ENCODE assay signal across 1 cellular context in the genomic region with DNA sequence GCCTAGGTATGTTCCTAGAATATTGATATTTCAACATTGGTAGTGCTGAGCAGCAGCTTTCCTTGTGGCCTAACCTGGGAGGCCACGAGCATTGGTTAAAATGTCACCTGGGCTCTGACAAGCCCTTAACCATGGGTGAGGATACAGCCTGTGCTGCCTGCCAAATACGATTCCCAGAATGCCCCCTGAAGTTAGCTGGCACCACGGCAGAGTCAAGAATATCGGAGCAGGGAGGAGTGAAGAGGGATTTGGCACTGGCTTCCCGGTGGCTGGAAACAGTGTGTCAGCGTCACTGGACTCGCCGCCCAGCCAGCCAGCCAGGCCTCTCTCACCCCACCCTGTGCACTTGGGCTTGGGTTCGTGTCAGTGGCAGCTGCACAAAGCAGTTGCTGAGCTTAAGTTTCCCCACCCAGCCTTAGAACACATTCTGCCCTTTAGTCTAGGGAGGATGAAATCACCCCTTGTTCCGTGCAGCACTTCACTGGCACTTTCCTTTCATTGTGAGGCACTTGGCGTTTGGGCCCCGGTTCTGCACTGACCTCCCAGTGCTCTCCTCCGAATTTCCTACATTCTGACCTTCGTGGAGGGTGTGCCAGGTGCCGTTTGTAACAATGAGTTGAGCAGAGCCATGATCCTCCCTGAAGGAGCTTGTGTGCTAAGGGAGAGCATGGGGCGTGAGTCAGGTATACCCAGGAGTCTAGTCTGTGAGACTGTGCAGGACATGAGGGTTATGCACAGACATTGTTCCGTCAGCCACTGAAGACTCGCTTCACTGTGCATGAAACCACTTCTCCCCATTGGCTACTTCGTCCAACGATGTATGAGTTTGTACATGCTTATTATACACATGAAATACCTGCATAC.
TF ChIP-seq lines count a peak whose summit lies in the region.

No MANE protein-coding gene starts in this region.

TF ChIP-seq in K562, 482 proteins besides CTCF, POLR2A, EP300 and RAD21 (continued from another document):
- TF ChIP-seq, protein P1, sequence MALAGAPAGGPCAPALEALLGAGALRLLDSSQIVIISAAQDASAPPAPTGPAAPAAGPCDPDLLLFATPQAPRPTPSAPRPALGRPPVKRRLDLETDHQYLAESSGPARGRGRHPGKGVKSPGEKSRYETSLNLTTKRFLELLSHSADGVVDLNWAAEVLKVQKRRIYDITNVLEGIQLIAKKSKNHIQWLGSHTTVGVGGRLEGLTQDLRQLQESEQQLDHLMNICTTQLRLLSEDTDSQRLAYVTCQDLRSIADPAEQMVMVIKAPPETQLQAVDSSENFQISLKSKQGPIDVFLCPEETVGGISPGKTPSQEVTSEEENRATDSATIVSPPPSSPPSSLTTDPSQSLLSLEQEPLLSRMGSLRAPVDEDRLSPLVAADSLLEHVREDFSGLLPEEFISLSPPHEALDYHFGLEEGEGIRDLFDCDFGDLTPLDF (CRISPR knock-in tag; IDR thresholded peaks at IDR 0.05) = 0 out of 2 replicates have a peak, but pooled peaks have one; percentile 14
- TF ChIP-seq NRF1 (conservative IDR thresholded peaks at IDR 0.05 in 1 of 2, IDR thresholded peaks at IDR 0.05 in 1 of 2) (0 out of 4 replicates have a peak, but pooled peaks of 1 of the 2 experiments have one; percentile 4), BCOR (IDR thresholded peaks at IDR 0.05) (no peak), NR4A1 (CRISPR knock-in tag; IDR thresholded peaks at IDR 0.05) (0 out of 2 replicates have a peak, but pooled peaks have one; percentile 13), NR4A1 (tag; IDR thresholded peaks at IDR 0.05) (no peak), POLR2G (IDR thresholded peaks at IDR 0.05; ENCODE audit: low read depth, low read length) (peak; percentile 53; the same call in 1 of the 2 replicates), HMGN3 (IDR thresholded peaks at IDR 0.05; ENCODE audit: borderline replicate concordance, extremely low read depth, insufficient read length, low read depth, low read length) (no peak), PHF21A (IDR thresholded peaks at IDR 0.05; ENCODE audit: borderline replicate concordance, low read depth) (0 out of 2 replicates have a peak, but pooled peaks have one; percentile 39), RBM39 (optimal IDR thresholded peaks at IDR 0.05; ENCODE audit: low read depth, low read length) (peak; percentile 65), TRIM24 (IDR thresholded peaks at IDR 0.05) (peak in 1 of 2 experiments; percentile 9; a peak in 1 of 4 replicates), RBFOX2 (IDR thresholded peaks at IDR 0.05; ENCODE audit: low read depth, low read length) (0 out of 2 replicates have a peak, but pooled peaks have one; percentile 43)
